12 cellular contexts compared by ENCODE assay signal in genomic region chr11:73342633-73343032, GRCh38. TPM values are rescaled to one million over a fixed set of nuclear protein-coding genes. Genes with fewer than 3 reads are reported as not detected.
DNase-seq lines count a peak whose midpoint lies in the region; ATAC-seq and TF ChIP-seq lines count a peak whose summit lies in the region.
"Had no signal": no experiment of that assay in that cellular context is flagged by ENCODE, and none has a peak within 500 bp of the region (broad histone marks: within the 10 kb centered on the region; RNA-seq: fewer than 3 reads in every experiment).

No MANE protein-coding gene starts in this region.

- DNase-seq in GM23248 (peak; percentile 44), right atrium auricular region (ENCODE audit: low spot score) (no peak), trophoblast cell (no peak), GDM1 (lab: John Stamatoyannopoulos, UW) (no peak)
- DNase-seq in naive thymus-derived CD8-positive, alpha-beta T cell, result no peak
- DNase-seq in activated CD4-positive, alpha-beta T cell treated with anti-CD3 and anti-CD28 coated beads for 4 hours, result no peak
- DNase-seq: stimulated activated naive CD4-positive, alpha-beta T cell treated with Interleukin-2 at 50 U/mL for 16 hours; T-helper 1 cell had no signal

- H3K27me3 ChIP-seq in GM23248 (replicated peaks; ENCODE audit: insufficient read depth) (no peaks in the 10 kb centered on the region), right atrium auricular region (no peaks in the 10 kb centered on the region), trophoblast cell (ENCODE audit: insufficient read depth, low read length) (no peaks in the 10 kb centered on the region)

- no peak overlapping the region for H3K27ac Mint-ChIP-seq in naive thymus-derived CD8-positive, alpha-beta T cell
- H3K27ac Mint-ChIP-seq: activated T-helper 17 cell treated with anti-CD3 and anti-CD28 coated beads, Interleukin-2, amount 50 U/mL, for 72 hours had no signal

- H2BK5ac ChIP-seq in trophoblast cell (ENCODE audit: low read depth, low read length, poor library complexity), result no peak overlapping the region

- H3K9me2 ChIP-seq in GM23248 (ENCODE audit: insufficient read depth), result no peaks in the 10 kb centered on the region

- no peak overlapping the region for H3K4me3 Mint-ChIP-seq in naive thymus-derived CD8-positive, alpha-beta T cell
- H3K4me3 Mint-ChIP-seq: activated T-helper 17 cell treated with anti-CD3 and anti-CD28 coated beads, Interleukin-2, amount 50 U/mL, for 72 hours had no signal

- H3K27me3 Mint-ChIP-seq in naive thymus-derived CD8-positive, alpha-beta T cell, result peaks cover 0 to 4% (median 0%) of the 10 kb centered on the region in 5 donors

- H2AFZ ChIP-seq in GM23248, result no peak overlapping the region
- no peak overlapping the region for H2AFZ ChIP-seq in trophoblast cell (ENCODE audit: insufficient read depth, low read length, poor library complexity)

- H4K20me1 ChIP-seq in GM23248 (ENCODE audit: insufficient read depth), result peaks cover 12% of the 10 kb centered on the region

- no peak overlapping the region for H4K12ac ChIP-seq in trophoblast cell (ENCODE audit: low read depth, low read length)

- no peak for ATAC-seq in naive thymus-derived CD8-positive, alpha-beta T cell
- no peak for ATAC-seq in HG02852 (IDR thresholded peaks at IDR 0.05; ENCODE audit: unreplicated experiment)
- ATAC-seq: activated T-helper 17 cell treated with anti-CD3 and anti-CD28 coated beads, Interleukin-2, amount 50 U/mL, for 72 hours; esophagus mucosa had no signal

- H3K4me2 ChIP-seq in GM23248 (ENCODE audit: unreplicated experiment) (no peak overlapping the region), trophoblast cell (ENCODE audit: low read length) (peak overlapping the region; percentile 57)

- H3K9me3 ChIP-seq in GM23248 (ENCODE audit: low read depth) (no peaks in the 10 kb centered on the region), right atrium auricular region (no peaks in the 10 kb centered on the region), trophoblast cell (ENCODE audit: insufficient read depth, low read depth, low read length) (peaks cover 4% of the 10 kb centered on the region)

- H3K9ac ChIP-seq in GM23248 (no peak overlapping the region), trophoblast cell (ENCODE audit: low read length) (peak overlapping the region; percentile 40)

- no peak overlapping the region for H4K91ac ChIP-seq in trophoblast cell (ENCODE audit: low read depth, low read length)

- H3K4me1 ChIP-seq in GM23248 (ENCODE audit: insufficient read depth) (no peaks in the 10 kb centered on the region), right atrium auricular region (peaks cover 0 to 55% of the 10 kb centered on the region in 2 donors), trophoblast cell (ENCODE audit: control insufficient read depth in 1 of 2, insufficient read depth in 2 of 2, low read length in 2 of 2) (peaks cover 25 to 28% of the 10 kb centered on the region in 2 experiments)

- no peak overlapping the region for H4K8ac ChIP-seq in trophoblast cell (ENCODE audit: low read depth, low read length)

- H3K4me1 Mint-ChIP-seq in naive thymus-derived CD8-positive, alpha-beta T cell, result no peaks in the 10 kb centered on the region
- H3K4me1 Mint-ChIP-seq: activated T-helper 17 cell treated with anti-CD3 and anti-CD28 coated beads, Interleukin-2, amount 50 U/mL, for 72 hours had no signal

- H3K79me2 ChIP-seq in GM23248 (ENCODE audit: insufficient read depth), result peaks cover 98% of the 10 kb centered on the region
- peaks cover 4% of the 10 kb centered on the region for H3K79me2 ChIP-seq in trophoblast cell (ENCODE audit: control insufficient read depth, insufficient read depth, low read length, poor library complexity)

- H2BK12ac ChIP-seq in trophoblast cell (ENCODE audit: low read length), result no peak overlapping the region

- peak overlapping the region; percentile 22; the same call in 1 of the 2 replicates for H3K4me3 ChIP-seq in GM23248
- H3K4me3 ChIP-seq in right atrium auricular region, result peak overlapping the region; percentile 16 to 45
- H3K4me3 ChIP-seq in trophoblast cell (ENCODE audit: low read depth, low read length), result peak overlapping the region; percentile 31

- no peaks in the 10 kb centered on the region for H3K36me3 Mint-ChIP-seq in naive thymus-derived CD8-positive, alpha-beta T cell

- no peak overlapping the region for H2BK120ac ChIP-seq in trophoblast cell (ENCODE audit: insufficient read depth, low read length, poor library complexity)

- no peak overlapping the region for H3K23ac ChIP-seq in trophoblast cell (ENCODE audit: low read length)

- H3K36me3 ChIP-seq in GM23248 (ENCODE audit: low read depth) (no peaks in the 10 kb centered on the region), right atrium auricular region (peaks cover 6% of the 10 kb centered on the region), trophoblast cell (ENCODE audit: control insufficient read depth in 1 of 2, insufficient read depth in 2 of 2, low read length in 2 of 2) (peaks cover 10 to 17% of the 10 kb centered on the region in 2 experiments)

- H3K4ac ChIP-seq in trophoblast cell (ENCODE audit: low read depth, low read length), result no peak overlapping the region

- H3K27ac ChIP-seq in GM23248 (no peak overlapping the region), VCaP (peak overlapping the region; percentile 66), right atrium auricular region (peak overlapping the region in 1 of 2 donors; percentile 24), trophoblast cell (ENCODE audit: low read depth, low read length) (no peak overlapping the region)

- POLR2A ChIA-PET in naive thymus-derived CD8-positive, alpha-beta T cell (lab: Charles Lee), result no interaction called here

- H3K9me3 Mint-ChIP-seq in naive thymus-derived CD8-positive, alpha-beta T cell, result peaks cover 0 to 2% (median 0%) of the 10 kb centered on the region in 9 donors
- H3K9me3 Mint-ChIP-seq: activated T-helper 17 cell treated with anti-CD3 and anti-CD28 coated beads, Interleukin-2, amount 50 U/mL, for 72 hours had no signal

- H3K14ac ChIP-seq in trophoblast cell (ENCODE audit: low read length), result no peak overlapping the region

- no peaks in the 10 kb centered on the region for H3F3A ChIP-seq in GM23248 (ENCODE audit: insufficient read depth)

- 13 to 14% methylated on average over 17 to 36 of the region's 54 CpGs for WGBS in GM23248 (ENCODE audit: low coverage in 1 of 2, low lambda C conversion rate in 2 of 2, missing lambda C conversion rate in 2 of 2), 2 experiments
- WGBS in trophoblast cell (ENCODE audit: extremely low coverage, insufficient coverage, insufficient read length), result no CpG with 5 or more reads among the region's 54 CpGs

- peak overlapping the region; percentile 53 for H3K18ac ChIP-seq in trophoblast cell (ENCODE audit: low read length)

- TF ChIP-seq CTCF in VCaP (conservative IDR thresholded peaks at IDR 0.05) (peak; percentile 55), right atrium auricular region (IDR thresholded peaks at IDR 0.05) (peak in 1 of 2 donors; percentile 26)

- H2AK5ac ChIP-seq in trophoblast cell (ENCODE audit: low read length), result no peak overlapping the region

- in situ Hi-C loops in GM23248 (cut with MboI), result no loop called here

- no peaks in the 10 kb centered on the region for H3K79me1 ChIP-seq in trophoblast cell (ENCODE audit: low read length)

RNA-seq across cellular contexts. Expression of gene RELT, which starts 33.6 kb away (rescaled TPM):
- total RNA-seq in GM23248 (2014; rRNA removed; shearing (Covaris generic)), result 7.1 and 8.2 TPM in 2 replicates
- polyA plus RNA-seq in GM23248 (2016; fragmentation: Nextera tagmentation; extraction: Ambion mirVana), result 2.8 and 2.9 TPM in 2 replicates
- total RNA-seq in right atrium auricular region, result 1 to 10 TPM; 2.0 to 7.0 TPM
- 24.5 and 27.6 TPM in 2 replicates for polyA plus RNA-seq in trophoblast cell (2013)
- total RNA-seq in naive thymus-derived CD8-positive, alpha-beta T cell, result 10 to 100 TPM; 11.7 to 12.8 TPM
- polyA plus RNA-seq in naive thymus-derived CD8-positive, alpha-beta T cell, result 1 to 10 TPM; 1.3 to 3.3 (median 2.7) TPM

RNA-seq across cellular contexts. Expression of gene ARHGEF17, which starts 34.6 kb away (rescaled TPM):
- 23.5 and 24.2 TPM in 2 replicates for total RNA-seq in GM23248 (2014; rRNA removed; shearing (Covaris generic))
- polyA plus RNA-seq in GM23248 (2016; fragmentation: Nextera tagmentation; extraction: Ambion mirVana), result 15.3 and 16.5 TPM in 2 replicates
- 10 to 100 TPM; 41.6 to 59.9 TPM for total RNA-seq in right atrium auricular region
- polyA plus RNA-seq in trophoblast cell (2013), result 31.0 and 31.5 TPM in 2 replicates
- total RNA-seq in naive thymus-derived CD8-positive, alpha-beta T cell, result not detected
- under 1 TPM in 1 of 3 donors, not detected in 2; 0.19 TPM for polyA plus RNA-seq in naive thymus-derived CD8-positive, alpha-beta T cell

Comparison
In these comparisons a context has a peak if more than half of its experiments do, and no peak if none do; other contexts are left out.
1. RNA of gene ARHGEF17, which starts 34.6 kb away (total RNA-seq): 41.6 to 59.9 TPM in right atrium auricular region and 23.5 to 24.2 TPM in GM23248; not detected in naive thymus-derived CD8-positive, alpha-beta T cell; every median in the first group is over 10 times any median in the second.
2. Peak in every context shown above with its lines, with median percentiles within 50 percentile points of each other: H3K4me3 ChIP-seq.